In the genomic region with DNA sequence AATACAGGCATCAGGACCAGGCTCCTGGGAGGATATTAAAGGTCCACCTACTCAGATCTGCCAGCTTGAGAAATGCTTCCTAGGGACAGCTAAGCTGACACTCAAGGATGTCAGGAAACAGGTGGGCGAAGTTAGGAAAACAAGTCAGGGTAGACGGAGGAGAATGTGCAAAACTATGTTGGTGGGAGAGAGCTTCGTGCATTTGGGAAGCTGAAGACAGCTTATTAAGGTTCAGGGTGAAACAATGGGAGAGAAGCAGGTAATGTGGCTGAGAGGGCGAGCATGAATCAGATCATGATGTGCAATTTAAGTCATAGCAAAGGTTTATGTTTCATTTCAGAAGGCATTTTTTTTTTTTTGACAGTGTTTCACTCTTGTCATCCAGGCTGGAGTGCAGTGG, we compare ENCODE assay signal across 18 cellular contexts.
A peak's percentile ranks its signal among the peaks of the same experiment; 100 is the strongest.
DNase-seq lines count a peak whose midpoint lies in the region; TF ChIP-seq lines count a peak whose summit lies in the region.
"Had no signal": no experiment of that assay in that cellular context is flagged by ENCODE, and none has a peak within 500 bp of the region (broad histone marks: within the 10 kb centered on the region; RNA-seq: fewer than 3 reads in every experiment).

No MANE protein-coding gene starts in this region.

- no peaks in the 10 kb centered on the region for H3K36me3 Mint-ChIP-seq in nephron progenitor cell (ENCODE audit: low read depth)
- H3K36me3 Mint-ChIP-seq: CD14-positive monocyte; CD4-positive, alpha-beta memory T cell; CD4-positive, CD25-positive, alpha-beta regulatory T cell had no signal

- peak overlapping the region; percentile 13 for H3K27ac Mint-ChIP-seq in nephron progenitor cell
- H3K27ac Mint-ChIP-seq: CD14-positive monocyte; CD4-positive, alpha-beta memory T cell; CD4-positive, CD25-positive, alpha-beta regulatory T cell had no signal

- peaks cover 22% of the 10 kb centered on the region for H3K4me1 Mint-ChIP-seq in nephron progenitor cell
- H3K4me1 Mint-ChIP-seq: CD14-positive monocyte; CD4-positive, alpha-beta memory T cell; CD4-positive, CD25-positive, alpha-beta regulatory T cell; CD8-positive, alpha-beta memory T cell had no signal

- H3K4me3 Mint-ChIP-seq in nephron progenitor cell = no peak overlapping the region
- H3K4me3 Mint-ChIP-seq: CD14-positive monocyte; CD4-positive, alpha-beta memory T cell; CD4-positive, CD25-positive, alpha-beta regulatory T cell had no signal

- no peaks in the 10 kb centered on the region for H3K9me3 Mint-ChIP-seq in nephron progenitor cell

- peak overlapping the region; percentile 84 for H3K27ac ChIP-seq in caudate nucleus (ENCODE audit: low read depth, low read length)
- H3K27ac ChIP-seq: BLaER1 had no signal

- peak in 13 of 61 donors; percentile 13 to 82 (median 50) for DNase-seq in caudate nucleus (lab: John Stamatoyannopoulos, UW)
- no peak for DNase-seq in nephron progenitor cell
- peak; percentile 64 for DNase-seq in putamen (ENCODE audit: low spot score)
- DNase-seq in activated effector memory CD4-positive, alpha-beta T cell treated with anti-CD3 and anti-CD28 coated beads, Interleukin-2, amount 50 U/mL, for 16 hours = no peak
- no peak for DNase-seq in cortex of kidney (lab: John Stamatoyannopoulos, UW)
- no peak for DNase-seq in islet precursor cell
- DNase-seq: 8988T; ACHN; BE2C; C1 segment of cervical spinal cord; CD4-positive, alpha-beta memory T cell; CD4-positive, CD25-positive, alpha-beta regulatory T cell; CD8-positive, alpha-beta memory T cell; COR-L47; DMS79 treated with DMSO at 0.1 percent for 48 hours; GF-D8 had no signal

- TF ChIP-seq CTCF in nephron progenitor cell (IDR thresholded peaks at IDR 0.05) = no peak

- peaks cover 8% of the 10 kb centered on the region for H3K27me3 Mint-ChIP-seq in nephron progenitor cell (ENCODE audit: low read depth, poor library complexity)
- H3K27me3 Mint-ChIP-seq: CD4-positive, CD25-positive, alpha-beta regulatory T cell had no signal
